ENCODE assay signal across 9 cellular contexts in genomic region chr2:174342600-174343342, GRCh38. TPM values are rescaled to one million over a fixed set of nuclear protein-coding genes. Genes with fewer than 3 reads are reported as not detected.
DNase-seq lines count a peak whose midpoint lies in the region; ATAC-seq and TF ChIP-seq lines count a peak whose summit lies in the region.
"Had no signal": no experiment of that assay in that cellular context is flagged by ENCODE, and none has a peak within 500 bp of the region (broad histone marks: within the 10 kb centered on the region; RNA-seq: fewer than 3 reads in every experiment).

No MANE protein-coding gene starts in this region.

- POLR2A ChIA-PET in Panc1 (lab: Charles Lee) = no interaction called here

- TF ChIP-seq POLR2A in esophagus squamous epithelium (IDR thresholded peaks at IDR 0.05) = no peak

- TF ChIP-seq CTCF in Panc1 (IDR thresholded peaks at IDR 0.05) (no peak), esophagus squamous epithelium (IDR thresholded peaks at IDR 0.05) (no peak)

- H3K9me3 ChIP-seq in Panc1 (ENCODE audit: control insufficient read depth, insufficient read depth, low read depth, low read length) = no peaks in the 10 kb centered on the region
- H3K9me3 ChIP-seq in esophagus squamous epithelium = no peaks in the 10 kb centered on the region

- ATAC-seq in Panc1 = no peak
- ATAC-seq in Right ventricle myocardium inferior = no peak

- peak overlapping the region; percentile 36 to 55 for H3K4me3 ChIP-seq in Panc1 (ENCODE audit: low read depth in 2 of 2, low read length in 2 of 2)
- H3K4me3 ChIP-seq in esophagus squamous epithelium = peak overlapping the region in 3 of 4 donors; percentile 3 to 44 (median 18)

- in situ Hi-C loops in Panc1 (cut with HindIII; ENCODE audit: low pct_unique_long_range_greater_than_20kb, low sequenced_read_pairs) = no loop called here

- H3K4me1 ChIP-seq in Panc1 (ENCODE audit: control insufficient read depth, insufficient read depth, low read length) (peaks cover 10% of the 10 kb centered on the region), esophagus squamous epithelium (peaks cover 30 to 58% (median 30%) of the 10 kb centered on the region in 3 donors)

- no TSS peak for BruUV-seq in Panc1 (replicated peaks; lab: Mats Ljungman, UMichigan)

- CTCF ChIA-PET in Panc1 (lab: Charles Lee) = no interaction called here

- WGBS in esophagus squamous epithelium, 2 donors = 7 to 9% methylated on average over 23 to 30 of the region's 33 CpGs

- intact Hi-C loops in Panc1 (cut with micrococcal nuclease; ENCODE audit: unreplicated experiment) = loop anchor here (2.0 to 10.0 kb wide), 2 partner anchors 278 to 940 kb away; no protein-coding TSS in a partner anchor
- intact Hi-C loops in esophagus squamous epithelium (cut with DNase I) = loop anchor here (5.0 kb wide), 1 partner anchor 940 kb away; no protein-coding TSS in a partner anchor
- intact Hi-C loops in Right ventricle myocardium inferior (cut with DNase I) = loop anchor here (5.0 to 10.0 kb wide), 5 partner anchors 185 to 940 kb away; no protein-coding TSS in a partner anchor

- peak; percentile 72 for DNase-seq in activated CD8-positive, alpha-beta memory T cell treated with anti-CD3 and anti-CD28 coated beads for 24 hours
- no peak for DNase-seq in activated CD8-positive, alpha-beta memory T cell treated with anti-CD3 and anti-CD28 coated beads, Interleukin-2, amount 50 U/mL, for 48 hours
- DNase-seq in Panc1 (ENCODE audit: low read depth, low spot score) (no peak), esophagus squamous epithelium (lab: John Stamatoyannopoulos, UW) (no peak), SHP77 (lab: John Stamatoyannopoulos, UW) (no peak), Right ventricle myocardium inferior (ENCODE audit: missing footprints) (no peak)
- peak; percentile 49 for DNase-seq in stimulated activated CD8-positive, alpha-beta memory T cell treated with anti-CD3 and anti-CD28 coated beads, Interleukin-4, amount 100 ng/mL, for 48 hours
- DNase-seq in effector CD8-positive, alpha-beta T cell (lab: John Stamatoyannopoulos, UW) = no peak
- DNase-seq: kidney glomerular epithelial cell had no signal

- H3K27ac ChIP-seq in Panc1 (ENCODE audit: low read length) (no peak overlapping the region), esophagus squamous epithelium (no peak overlapping the region)

- H3K36me3 ChIP-seq in Panc1 (ENCODE audit: control insufficient read depth, insufficient read depth, low read length) (no peaks in the 10 kb centered on the region), esophagus squamous epithelium (peaks cover 0 to 15% (median 0%) of the 10 kb centered on the region in 3 donors)

- H3K27me3 ChIP-seq in Panc1 (ENCODE audit: control insufficient read depth, insufficient read depth, low read length) (no peaks in the 10 kb centered on the region), esophagus squamous epithelium (peaks cover 44 to 80% (median 63%) of the 10 kb centered on the region in 4 donors)

RNA-seq across cellular contexts. Expression of gene SP9, which starts 8.0 kb away (rescaled TPM):
- total RNA-seq in Panc1 (2021; ENCODE audit: unreplicated experiment) (not detected), esophagus squamous epithelium (not detected), Right ventricle myocardium inferior (not detected)
- not detected for polyA plus RNA-seq in Panc1 (2012; ENCODE audit: insufficient read length)

RNA-seq across cellular contexts. Expression of gene SCRN3, which starts 52.8 kb away (rescaled TPM):
- 16.2 TPM for total RNA-seq in Panc1 (2021; ENCODE audit: unreplicated experiment)
- polyA plus RNA-seq in Panc1 (2012; ENCODE audit: insufficient read length) = 11.7 TPM
- 10 to 100 TPM; 15.1 to 23.1 (median 18.7) TPM for total RNA-seq in esophagus squamous epithelium
- total RNA-seq in Right ventricle myocardium inferior = 42.6 TPM

Comparison
In these comparisons a context has a peak if more than half of its experiments do, and no peak if none do; other contexts are left out.
1. DNase-seq: peak in activated CD8-positive, alpha-beta memory T cell treated with anti-CD3 and anti-CD28 coated beads for 24 hours (single experiment) and stimulated activated CD8-positive, alpha-beta memory T cell treated with anti-CD3 and anti-CD28 coated beads, Interleukin-4, amount 100 ng/mL, for 48 hours (single experiment); none in activated CD8-positive, alpha-beta memory T cell treated with anti-CD3 and anti-CD28 coated beads, Interleukin-2, amount 50 U/mL, for 48 hours (single experiment), Panc1 (single experiment), esophagus squamous epithelium (single experiment), effector CD8-positive, alpha-beta T cell (single experiment), SHP77 (0 of 2) and Right ventricle myocardium inferior (single experiment).